In genomic region chr13:37001921-37002250, GRCh38 we compare ENCODE assay signal across 8 cellular contexts. TPM values are rescaled to one million over a fixed set of nuclear protein-coding genes. Genes with fewer than 3 reads are reported as not detected.
DNase-seq lines count a peak whose midpoint lies in the region; ATAC-seq and TF ChIP-seq lines count a peak whose summit lies in the region.

No MANE protein-coding gene starts in this region.

- H2BK15ac ChIP-seq in mesenchymal stem cell (ENCODE audit: low read depth, poor library complexity, severe bottlenecking): no peak overlapping the region

- H3K36me3 ChIP-seq in CD4-positive, CD25-positive, alpha-beta regulatory T cell (ENCODE audit: control insufficient read depth, insufficient read depth, low read length): peaks cover 32% of the 10 kb centered on the region
- H3K36me3 ChIP-seq in mesenchymal stem cell (ENCODE audit: control insufficient read depth in 1 of 2, insufficient read depth in 2 of 2, low read depth in 1 of 2, low read length in 2 of 2): peaks cover 12 to 40% of the 10 kb centered on the region in 2 experiments

- H3K4ac ChIP-seq in mesenchymal stem cell (ENCODE audit: low read depth in 1 of 2, low read length in 2 of 2): no peak overlapping the region

- H2BK12ac ChIP-seq in mesenchymal stem cell (ENCODE audit: low read length in 2 of 2): no peak overlapping the region

- H4K8ac ChIP-seq in mesenchymal stem cell (ENCODE audit: low read length): no peak overlapping the region

- no peak overlapping the region for H2BK120ac ChIP-seq in mesenchymal stem cell (ENCODE audit: low read depth, low read length)

- TF ChIP-seq CTCF in HL-60 (IDR thresholded peaks at IDR 0.05; ENCODE audit: insufficient read depth, low read length): no peak

- peaks cover 22 to 49% (median 32%) of the 10 kb centered on the region in 4 donors for H3K4me1 Mint-ChIP-seq in CD4-positive, CD25-positive, alpha-beta regulatory T cell
- H3K4me1 Mint-ChIP-seq in activated naive CD8-positive, alpha-beta T cell (ENCODE audit: low read depth): peaks cover 30% of the 10 kb centered on the region

- peak overlapping the region; percentile 98 for H3K27ac ChIP-seq in CD4-positive, CD25-positive, alpha-beta regulatory T cell (ENCODE audit: insufficient read depth, low read length, poor library complexity, severe bottlenecking)
- H3K27ac ChIP-seq in HL-60 (replicated peaks): peak overlapping the region; percentile 96
- no peak overlapping the region for H3K27ac ChIP-seq in mesenchymal stem cell (ENCODE audit: low read length, poor library complexity, severe bottlenecking)

- H3K9me3 Mint-ChIP-seq in CD4-positive, CD25-positive, alpha-beta regulatory T cell: no peaks in the 10 kb centered on the region
- H3K9me3 Mint-ChIP-seq in activated naive CD8-positive, alpha-beta T cell (ENCODE audit: low read depth): no peaks in the 10 kb centered on the region

- no peak overlapping the region for H2BK5ac ChIP-seq in mesenchymal stem cell (ENCODE audit: low read depth, low read length, poor library complexity, severe bottlenecking)

- H2AFZ ChIP-seq in mesenchymal stem cell (ENCODE audit: low read depth, low read length): no peak overlapping the region

- H3K14ac ChIP-seq in mesenchymal stem cell (ENCODE audit: low read length in 2 of 2): no peak overlapping the region

- peak overlapping the region; percentile 100 for H3K27ac Mint-ChIP-seq in CD4-positive, CD25-positive, alpha-beta regulatory T cell
- H3K27ac Mint-ChIP-seq in activated naive CD8-positive, alpha-beta T cell: peak overlapping the region; percentile 100

- H3K27me3 Mint-ChIP-seq in CD4-positive, CD25-positive, alpha-beta regulatory T cell: peaks cover 15% of the 10 kb centered on the region
- no peaks in the 10 kb centered on the region for H3K27me3 Mint-ChIP-seq in activated naive CD8-positive, alpha-beta T cell

- H3K4me3 ChIP-seq in CD4-positive, CD25-positive, alpha-beta regulatory T cell (ENCODE audit: low read depth, low read length): peak overlapping the region; percentile 99
- peak overlapping the region; percentile 79 for H3K4me3 ChIP-seq in HL-60 (replicated peaks; ENCODE audit: insufficient read depth, low read length)
- peak overlapping the region in 1 of 2 experiments; percentile 94 for H3K4me3 ChIP-seq in mesenchymal stem cell (ENCODE audit: insufficient read depth in 1 of 2, low read depth in 1 of 2, low read length in 2 of 2)

- H2AK5ac ChIP-seq in mesenchymal stem cell (ENCODE audit: low read length, severe bottlenecking): no peak overlapping the region

- no peak overlapping the region for H3K18ac ChIP-seq in mesenchymal stem cell (ENCODE audit: low read depth in 1 of 2, low read length in 2 of 2)

- H3K79me1 ChIP-seq in mesenchymal stem cell (replicated peaks; ENCODE audit: low read length, poor library complexity, severe bottlenecking): peaks cover 7% of the 10 kb centered on the region

- 69% methylated on average over 2 of the region's 3 CpGs for whole genome bisulfite sequencing in mesenchymal stem cell

- H3K23ac ChIP-seq in mesenchymal stem cell (ENCODE audit: low read length in 2 of 2): no peak overlapping the region

- peak overlapping the region; percentile 98 for H3K9ac ChIP-seq in mesenchymal stem cell (ENCODE audit: low read length)

- H3K4me1 ChIP-seq in CD4-positive, CD25-positive, alpha-beta regulatory T cell (ENCODE audit: control insufficient read depth, insufficient read depth, low read length, poor library complexity, severe bottlenecking): peaks cover 26% of the 10 kb centered on the region
- H3K4me1 ChIP-seq in mesenchymal stem cell (ENCODE audit: control insufficient read depth, insufficient read depth, low read depth, low read length): no peaks in the 10 kb centered on the region

- H3K36me3 Mint-ChIP-seq in CD4-positive, CD25-positive, alpha-beta regulatory T cell: peaks cover 20% of the 10 kb centered on the region
- H3K36me3 Mint-ChIP-seq in activated naive CD8-positive, alpha-beta T cell: peaks cover 2% of the 10 kb centered on the region

- no peak overlapping the region for H4K91ac ChIP-seq in mesenchymal stem cell (ENCODE audit: low read length)

- H3K27me3 ChIP-seq in CD4-positive, CD25-positive, alpha-beta regulatory T cell (ENCODE audit: control insufficient read depth, insufficient read depth, low read length): no peaks in the 10 kb centered on the region
- H3K27me3 ChIP-seq in HL-60 (ENCODE audit: insufficient read depth, poor library complexity, severe bottlenecking) (no peaks in the 10 kb centered on the region), mesenchymal stem cell (ENCODE audit: control insufficient read depth in 1 of 2, insufficient read depth in 1 of 2, low read length in 2 of 2) (no peaks in the 10 kb centered on the region)

- H3K4me2 ChIP-seq in mesenchymal stem cell (ENCODE audit: low read length, poor library complexity, severe bottlenecking): peak overlapping the region; percentile 24

- no peak for ATAC-seq in CD4-positive, CD25-positive, alpha-beta regulatory T cell (ENCODE audit: low read depth in 2 of 2)
- no peak for ATAC-seq in HG03354 (IDR thresholded peaks at IDR 0.05; ENCODE audit: poor library complexity, severe bottlenecking, unreplicated experiment)
- ATAC-seq in HG03469 (IDR thresholded peaks at IDR 0.05; ENCODE audit: unreplicated experiment): no peak

- no peak for DNase-seq in CD4-positive, CD25-positive, alpha-beta regulatory T cell
- DNase-seq in HL-60 (ENCODE audit: low read depth in 1 of 2, low spot score in 1 of 2) (no peak), mesenchymal stem cell (peak; percentile 6), foreskin melanocyte (no peak), EL (no peak)

- H3K4me3 Mint-ChIP-seq in CD4-positive, CD25-positive, alpha-beta regulatory T cell: peak overlapping the region; percentile 96 to 100 (median 100)
- peak overlapping the region; percentile 100 for H3K4me3 Mint-ChIP-seq in activated naive CD8-positive, alpha-beta T cell

- no peaks in the 10 kb centered on the region for H3K9me3 ChIP-seq in CD4-positive, CD25-positive, alpha-beta regulatory T cell (ENCODE audit: control insufficient read depth in 2 of 2, low read length in 2 of 2)
- H3K9me3 ChIP-seq in mesenchymal stem cell (ENCODE audit: control insufficient read depth, low read length): no peaks in the 10 kb centered on the region

RNA-seq across cellular contexts. Expression of gene EXOSC8, which starts 1.3 kb away (rescaled TPM):
- total RNA-seq in CD4-positive, CD25-positive, alpha-beta regulatory T cell: 55.8 TPM
- 10 to 100 TPM; 59.2 to 74.2 (median 64.5) TPM for polyA plus RNA-seq in CD4-positive, CD25-positive, alpha-beta regulatory T cell
- 29.6 TPM for polyA plus RNA-seq in mesenchymal stem cell (2013, experiment 1 of 2)
- polyA plus RNA-seq in mesenchymal stem cell (2013, experiment 2 of 2): 31.5 TPM

RNA-seq across cellular contexts. Expression of gene ALG5, which starts 2.7 kb away (rescaled TPM):
- total RNA-seq in CD4-positive, CD25-positive, alpha-beta regulatory T cell: 20.1 TPM
- 10 to 100 TPM; 72.8 to 97.7 (median 85.7) TPM for polyA plus RNA-seq in CD4-positive, CD25-positive, alpha-beta regulatory T cell
- polyA plus RNA-seq in mesenchymal stem cell (2013, experiment 1 of 2): 47.4 TPM
- polyA plus RNA-seq in mesenchymal stem cell (2013, experiment 2 of 2): 49.8 TPM

RNA-seq across cellular contexts. Expression of gene SUPT20H, which starts 57.6 kb away (rescaled TPM):
- 86.4 TPM for total RNA-seq in CD4-positive, CD25-positive, alpha-beta regulatory T cell
- polyA plus RNA-seq in CD4-positive, CD25-positive, alpha-beta regulatory T cell: 10 to 100 TPM; 48.2 to 54.4 (median 52.5) TPM
- 79.0 TPM for polyA plus RNA-seq in mesenchymal stem cell (2013, experiment 1 of 2)
- 78.2 TPM for polyA plus RNA-seq in mesenchymal stem cell (2013, experiment 2 of 2)
